Comparison of ENCODE assay signal across 1 cellular context in genomic region chr18:12307251-12307736, GRCh38.
TF ChIP-seq lines count a peak whose summit lies in the region.

No MANE protein-coding gene starts in this region.

TF ChIP-seq in SK-N-SH, 30 proteins besides CTCF, POLR2A, EP300 and RAD21 (continued from another document):
- no peak for TF ChIP-seq REST (IDR thresholded peaks at IDR 0.05; ENCODE audit: low read depth, low read length)
- no peak for TF ChIP-seq ELF1 (IDR thresholded peaks at IDR 0.05)
- TF ChIP-seq JUND (IDR thresholded peaks at IDR 0.05): no peak
- no peak for TF ChIP-seq USF1 (IDR thresholded peaks at IDR 0.05; ENCODE audit: borderline replicate concordance, low read depth)
- no peak for TF ChIP-seq RFX5 (IDR thresholded peaks at IDR 0.05; ENCODE audit: low read length)
- no peak for TF ChIP-seq SMC3 (IDR thresholded peaks at IDR 0.05; ENCODE audit: low read depth, low read length)
- TF ChIP-seq GATA2 (CRISPR knock-in tag; IDR thresholded peaks at IDR 0.05): no peak
- TF ChIP-seq FOXJ3 (CRISPR knock-in tag; IDR thresholded peaks at IDR 0.05): no peak
